Comparison of ENCODE assay signal across 1 cellular context in the genomic region with DNA sequence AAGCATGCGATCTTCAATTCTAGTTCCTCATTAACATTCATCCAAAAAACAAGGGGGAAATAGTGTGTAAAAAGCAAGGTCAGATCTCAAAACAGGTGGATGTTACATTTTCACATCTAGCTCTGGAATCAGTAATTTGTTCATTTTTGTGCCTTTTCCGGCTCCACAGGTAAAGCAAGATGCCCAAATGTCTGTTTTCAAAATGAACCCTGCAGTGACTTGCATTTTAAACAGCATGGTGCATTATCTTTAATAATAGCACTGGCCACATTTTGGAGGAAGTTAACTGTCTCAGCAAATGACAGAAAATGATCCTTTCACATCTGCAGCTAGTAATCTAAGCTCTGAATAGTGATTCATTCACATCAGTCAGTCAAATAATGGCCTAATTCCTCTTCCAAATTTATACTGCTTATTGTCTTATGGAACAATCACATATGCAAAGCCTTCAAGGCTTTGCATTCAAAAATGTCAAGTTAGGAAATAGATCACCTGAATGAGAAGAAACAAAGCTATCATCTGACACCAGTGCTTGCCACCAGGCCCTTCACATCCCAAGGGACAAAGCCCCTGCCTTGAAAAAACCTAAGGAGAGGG.
TF ChIP-seq lines count a peak whose summit lies in the region.

No MANE protein-coding gene starts in this region.

TF ChIP-seq in HepG2, 621 proteins besides CTCF, POLR2A, EP300 and RAD21:
- no peak for TF ChIP-seq ELF4 (CRISPR knock-in tag; IDR thresholded peaks at IDR 0.05; ENCODE audit: borderline replicate concordance)
- no peak for TF ChIP-seq ZNF629 (CRISPR knock-in tag; conservative IDR thresholded peaks at IDR 0.05)
- no peak for TF ChIP-seq ZBTB25 (CRISPR knock-in tag; IDR thresholded peaks at IDR 0.05)
- TF ChIP-seq HOXA9 (CRISPR knock-in tag; IDR thresholded peaks at IDR 0.05; ENCODE audit: borderline replicate concordance): no peak
- no peak for TF ChIP-seq FOXC1 (CRISPR knock-in tag; IDR thresholded peaks at IDR 0.05; ENCODE audit: borderline replicate concordance)
- TF ChIP-seq ERF (CRISPR knock-in tag; IDR thresholded peaks at IDR 0.05): no peak
- no peak for TF ChIP-seq ZBTB21 (CRISPR knock-in tag; IDR thresholded peaks at IDR 0.05)
- TF ChIP-seq NBN (conservative IDR thresholded peaks at IDR 0.05): no peak
- no peak for TF ChIP-seq AGO1 (IDR thresholded peaks at IDR 0.05; ENCODE audit: low read depth, low read length, poor library complexity, severe bottlenecking)
- TF ChIP-seq ZNF335 (CRISPR knock-in tag; IDR thresholded peaks at IDR 0.05): no peak
- TF ChIP-seq STAT6 (CRISPR knock-in tag; IDR thresholded peaks at IDR 0.05; ENCODE audit: borderline replicate concordance): no peak
- TF ChIP-seq NFYB (CRISPR knock-in tag; IDR thresholded peaks at IDR 0.05): no peak
- TF ChIP-seq, protein P1, sequence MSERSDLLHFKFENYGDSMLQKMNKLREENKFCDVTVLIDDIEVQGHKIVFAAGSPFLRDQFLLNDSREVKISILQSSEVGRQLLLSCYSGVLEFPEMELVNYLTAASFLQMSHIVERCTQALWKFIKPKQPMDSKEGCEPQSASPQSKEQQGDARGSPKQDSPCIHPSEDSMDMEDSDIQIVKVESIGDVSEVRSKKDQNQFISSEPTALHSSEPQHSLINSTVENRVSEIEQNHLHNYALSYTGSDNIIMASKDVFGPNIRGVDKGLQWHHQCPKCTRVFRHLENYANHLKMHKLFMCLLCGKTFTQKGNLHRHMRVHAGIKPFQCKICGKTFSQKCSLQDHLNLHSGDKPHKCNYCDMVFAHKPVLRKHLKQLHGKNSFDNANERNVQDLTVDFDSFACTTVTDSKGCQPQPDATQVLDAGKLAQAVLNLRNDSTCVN (CRISPR knock-in tag; IDR thresholded peaks at IDR 0.05; ENCODE audit: borderline replicate concordance): no peak
- TF ChIP-seq FOXK2 (IDR thresholded peaks at IDR 0.05): no peak
